23 cellular contexts compared by ENCODE assay signal in the genomic region with DNA sequence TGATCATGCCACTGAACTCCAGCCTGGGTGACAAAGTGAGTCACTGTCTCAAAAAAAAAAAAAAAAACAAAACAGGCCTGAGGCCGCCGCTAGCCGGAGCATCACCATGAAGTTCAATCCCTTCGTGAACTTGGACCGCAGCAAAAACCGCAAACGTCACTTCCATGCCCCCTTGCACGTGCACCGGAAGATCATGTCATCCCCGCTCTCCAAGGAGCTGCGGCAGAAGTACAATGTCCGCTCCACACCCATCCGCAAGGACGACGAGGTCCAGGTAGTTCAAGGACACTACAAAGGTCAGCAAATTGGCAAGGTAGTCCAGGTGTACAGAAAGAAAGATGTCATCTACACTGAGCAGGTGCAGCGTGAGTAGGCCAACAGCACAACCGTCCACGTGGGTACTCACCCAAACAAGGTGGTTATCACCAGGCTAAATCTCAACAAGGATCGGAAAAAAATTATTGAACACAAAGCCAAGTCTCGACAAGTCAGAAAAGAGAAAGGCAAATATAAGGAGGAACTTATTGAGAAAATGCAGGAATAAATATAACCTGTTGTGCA. TPM values are rescaled to one million over a fixed set of nuclear protein-coding genes. Genes with fewer than 3 reads are reported as not detected.
DNase-seq lines count a peak whose midpoint lies in the region; ATAC-seq and TF ChIP-seq lines count a peak whose summit lies in the region.
"Had no signal": no experiment of that assay in that cellular context is flagged by ENCODE, and none has a peak within 500 bp of the region (broad histone marks: within the 10 kb centered on the region; RNA-seq: fewer than 3 reads in every experiment).

No MANE protein-coding gene starts in this region.

- H2BK12ac ChIP-seq in mesenchymal stem cell (ENCODE audit: low read length in 2 of 2), result no peak overlapping the region

- H3K4ac ChIP-seq in mesenchymal stem cell (ENCODE audit: low read depth in 1 of 2, low read length in 2 of 2), result no peak overlapping the region

- ATAC-seq in CD8-positive, alpha-beta T cell, result no peak
- ATAC-seq in activated CD8-positive, alpha-beta T cell treated with anti-CD3 and anti-CD28 coated beads, Interleukin-2, amount 10 ng/mL, durations not matched to agents 7 days and 5 days, result no peak

- intact Hi-C loops in activated CD4-positive, alpha-beta memory T cell treated with anti-CD3 and anti-CD28 coated beads for 36 hours (cut with micrococcal nuclease), result no loop called here
- intact Hi-C loops in CD8-positive, alpha-beta T cell (cut with DNase I, micrococcal nuclease), result no loop called here

- H3K9me3 Mint-ChIP-seq in activated CD4-positive, alpha-beta memory T cell treated with anti-CD3 and anti-CD28 coated beads, Interleukin-2, amount 10 ng/mL, durations not matched to agents 7 days and 5 days, result no peaks in the 10 kb centered on the region
- H3K9me3 Mint-ChIP-seq in activated CD4-positive, alpha-beta memory T cell treated with anti-CD3 and anti-CD28 coated beads for 36 hours, result no peaks in the 10 kb centered on the region
- no peaks in the 10 kb centered on the region for H3K9me3 Mint-ChIP-seq in CD8-positive, alpha-beta T cell
- no peaks in the 10 kb centered on the region for H3K9me3 Mint-ChIP-seq in activated CD8-positive, alpha-beta T cell treated with anti-CD3 and anti-CD28 coated beads, Interleukin-2, amount 10 ng/mL, durations not matched to agents 7 days and 5 days (ENCODE audit: insufficient read depth)

- peaks cover 14% of the 10 kb centered on the region for H3K4me1 Mint-ChIP-seq in activated CD4-positive, alpha-beta memory T cell treated with anti-CD3 and anti-CD28 coated beads, Interleukin-2, amount 10 ng/mL, durations not matched to agents 7 days and 5 days
- peaks cover 14% of the 10 kb centered on the region for H3K4me1 Mint-ChIP-seq in activated CD4-positive, alpha-beta memory T cell treated with anti-CD3 and anti-CD28 coated beads for 36 hours (ENCODE audit: low read depth)
- peaks cover 19% of the 10 kb centered on the region for H3K4me1 Mint-ChIP-seq in CD8-positive, alpha-beta T cell (ENCODE audit: low read depth)
- peaks cover 24% of the 10 kb centered on the region for H3K4me1 Mint-ChIP-seq in activated CD8-positive, alpha-beta T cell treated with anti-CD3 and anti-CD28 coated beads, Interleukin-2, amount 10 ng/mL, durations not matched to agents 7 days and 5 days (ENCODE audit: low read depth)
- H3K4me1 Mint-ChIP-seq: CD14-positive monocyte had no signal

- H3K79me1 ChIP-seq in mesenchymal stem cell (replicated peaks; ENCODE audit: low read length, poor library complexity, severe bottlenecking), result peaks cover 14% of the 10 kb centered on the region

- H3K4me2 ChIP-seq in mesenchymal stem cell (ENCODE audit: low read length, poor library complexity, severe bottlenecking), result no peak overlapping the region
- H3K4me2 ChIP-seq: PC-9 had no signal

- no peaks in the 10 kb centered on the region for H3K27me3 ChIP-seq in CD8-positive, alpha-beta T cell (ENCODE audit: insufficient read depth, low read length)
- H3K27me3 ChIP-seq in mesenchymal stem cell (ENCODE audit: control insufficient read depth in 1 of 2, insufficient read depth in 1 of 2, low read length in 2 of 2) (no peaks in the 10 kb centered on the region), thymus (ENCODE audit: control insufficient read depth, insufficient read depth) (no peaks in the 10 kb centered on the region)

- no peaks in the 10 kb centered on the region for H3K36me3 ChIP-seq in CD8-positive, alpha-beta T cell (ENCODE audit: insufficient read depth, low read length)
- H3K36me3 ChIP-seq in mesenchymal stem cell (ENCODE audit: control insufficient read depth in 1 of 2, insufficient read depth in 2 of 2, low read depth in 1 of 2, low read length in 2 of 2) (peaks cover 6% of the 10 kb centered on the region in 2 experiments), thymus (ENCODE audit: control insufficient read depth, insufficient read depth) (peaks cover 9% of the 10 kb centered on the region)

- peaks cover 55% of the 10 kb centered on the region for H3K36me3 Mint-ChIP-seq in activated CD4-positive, alpha-beta memory T cell treated with anti-CD3 and anti-CD28 coated beads, Interleukin-2, amount 10 ng/mL, durations not matched to agents 7 days and 5 days (ENCODE audit: low read depth)
- peaks cover 40% of the 10 kb centered on the region for H3K36me3 Mint-ChIP-seq in activated CD4-positive, alpha-beta memory T cell treated with anti-CD3 and anti-CD28 coated beads for 36 hours
- peaks cover 17% of the 10 kb centered on the region for H3K36me3 Mint-ChIP-seq in CD8-positive, alpha-beta T cell
- H3K36me3 Mint-ChIP-seq in activated CD8-positive, alpha-beta T cell treated with anti-CD3 and anti-CD28 coated beads, Interleukin-2, amount 10 ng/mL, durations not matched to agents 7 days and 5 days (ENCODE audit: low read depth), result peaks cover 46% of the 10 kb centered on the region

- H2BK5ac ChIP-seq in mesenchymal stem cell (ENCODE audit: low read depth, low read length, poor library complexity, severe bottlenecking), result no peak overlapping the region

- H3K27ac Mint-ChIP-seq in activated CD4-positive, alpha-beta memory T cell treated with anti-CD3 and anti-CD28 coated beads, Interleukin-2, amount 10 ng/mL, durations not matched to agents 7 days and 5 days, result peak overlapping the region; percentile 34
- H3K27ac Mint-ChIP-seq in activated CD4-positive, alpha-beta memory T cell treated with anti-CD3 and anti-CD28 coated beads for 36 hours, result no peak overlapping the region
- peak overlapping the region; percentile 3 for H3K27ac Mint-ChIP-seq in CD8-positive, alpha-beta T cell
- no peak overlapping the region for H3K27ac Mint-ChIP-seq in activated CD8-positive, alpha-beta T cell treated with anti-CD3 and anti-CD28 coated beads, Interleukin-2, amount 10 ng/mL, durations not matched to agents 7 days and 5 days
- H3K27ac Mint-ChIP-seq: CD14-positive monocyte had no signal

- H3K18ac ChIP-seq in mesenchymal stem cell (ENCODE audit: low read depth in 1 of 2, low read length in 2 of 2), result no peak overlapping the region

- no peak for TF ChIP-seq CTCF in CD8-positive, alpha-beta T cell (IDR thresholded peaks at IDR 0.05)

- DNase-seq in activated CD4-positive, alpha-beta memory T cell treated with anti-CD3 and anti-CD28 coated beads, Interleukin-2, amount 10 ng/mL, durations not matched to agents 7 days and 5 days, result no peak
- DNase-seq in activated CD4-positive, alpha-beta memory T cell treated with anti-CD3 and anti-CD28 coated beads for 36 hours, result no peak
- DNase-seq in CD8-positive, alpha-beta T cell, result no peak
- DNase-seq in mesenchymal stem cell (no peak), NCI-H1092 treated with DMSO at 0.1 percent for 48 hours (lab: John Stamatoyannopoulos, UW) (no peak), GM19238 (ENCODE audit: insufficient read length, low spot score) (no peak)
- DNase-seq in activated CD8-positive, alpha-beta T cell treated with anti-CD3 and anti-CD28 coated beads, Interleukin-2, amount 10 ng/mL, durations not matched to agents 7 days and 5 days, result no peak
- DNase-seq: EL, GF-D8, GM23248, HCEC 1CT, KG1, NCI-H1105, NCI-H146, NCI-H2029, NCI-H2227 treated with DMSO at 0.1 percent for 48 hours, NCI-H510A treated with DMSO at 0.1 percent for 48 hours, NCI-H748 treated with DMSO at 0.1 percent for 48 hours, PC-9, RPMI8226, SHP77 had no signal

- WGBS in mesenchymal stem cell, result 98% methylated on average over 20 of the region's 20 CpGs
- 88% methylated on average over 20 of the region's 20 CpGs for WGBS in thymus

- no peak overlapping the region for H3K14ac ChIP-seq in mesenchymal stem cell (ENCODE audit: low read length in 2 of 2)

- no peak overlapping the region for H2AK5ac ChIP-seq in mesenchymal stem cell (ENCODE audit: low read length, severe bottlenecking)

- H2BK15ac ChIP-seq in mesenchymal stem cell (ENCODE audit: low read depth, poor library complexity, severe bottlenecking), result no peak overlapping the region

- peaks cover 9% of the 10 kb centered on the region for H3K4me1 ChIP-seq in CD8-positive, alpha-beta T cell (ENCODE audit: insufficient read depth, low read length)
- H3K4me1 ChIP-seq in mesenchymal stem cell (ENCODE audit: control insufficient read depth, insufficient read depth, low read depth, low read length), result no peaks in the 10 kb centered on the region
- H3K4me1 ChIP-seq in thymus (ENCODE audit: control insufficient read depth, insufficient read depth, low read length), result peaks cover 14% of the 10 kb centered on the region

- no peak overlapping the region for H3K9ac ChIP-seq in mesenchymal stem cell (ENCODE audit: low read length)
- H3K9ac ChIP-seq: GM23248 had no signal

- H3K4me3 ChIP-seq in CD8-positive, alpha-beta T cell (ENCODE audit: low read depth, low read length), result no peak overlapping the region
- no peak overlapping the region for H3K4me3 ChIP-seq in mesenchymal stem cell (ENCODE audit: insufficient read depth in 1 of 2, low read depth in 1 of 2, low read length in 2 of 2)
- H3K4me3 ChIP-seq in thymus (ENCODE audit: low read length), result no peak overlapping the region
- H3K4me3 ChIP-seq: GM23248, PC-9 had no signal

- H2AFZ ChIP-seq in mesenchymal stem cell (ENCODE audit: low read depth, low read length), result no peak overlapping the region
- H2AFZ ChIP-seq: GM23248, PC-9 had no signal

- H3K4me3 Mint-ChIP-seq in activated CD4-positive, alpha-beta memory T cell treated with anti-CD3 and anti-CD28 coated beads, Interleukin-2, amount 10 ng/mL, durations not matched to agents 7 days and 5 days, result no peak overlapping the region
- H3K4me3 Mint-ChIP-seq in activated CD4-positive, alpha-beta memory T cell treated with anti-CD3 and anti-CD28 coated beads for 36 hours, result no peak overlapping the region
- no peak overlapping the region for H3K4me3 Mint-ChIP-seq in CD8-positive, alpha-beta T cell
- no peak overlapping the region for H3K4me3 Mint-ChIP-seq in activated CD8-positive, alpha-beta T cell treated with anti-CD3 and anti-CD28 coated beads, Interleukin-2, amount 10 ng/mL, durations not matched to agents 7 days and 5 days
- H3K4me3 Mint-ChIP-seq: CD14-positive monocyte had no signal

- no peak overlapping the region for H3K23ac ChIP-seq in mesenchymal stem cell (ENCODE audit: low read length in 2 of 2)

- no peak overlapping the region for H2BK120ac ChIP-seq in mesenchymal stem cell (ENCODE audit: low read depth, low read length)

- H3K27me3 Mint-ChIP-seq in activated CD4-positive, alpha-beta memory T cell treated with anti-CD3 and anti-CD28 coated beads, Interleukin-2, amount 10 ng/mL, durations not matched to agents 7 days and 5 days, result no peaks in the 10 kb centered on the region
- no peaks in the 10 kb centered on the region for H3K27me3 Mint-ChIP-seq in activated CD4-positive, alpha-beta memory T cell treated with anti-CD3 and anti-CD28 coated beads for 36 hours
- H3K27me3 Mint-ChIP-seq in CD8-positive, alpha-beta T cell (ENCODE audit: low read depth), result no peaks in the 10 kb centered on the region
- no peaks in the 10 kb centered on the region for H3K27me3 Mint-ChIP-seq in activated CD8-positive, alpha-beta T cell treated with anti-CD3 and anti-CD28 coated beads, Interleukin-2, amount 10 ng/mL, durations not matched to agents 7 days and 5 days (ENCODE audit: low read depth)

- CTCF ChIA-PET in activated CD4-positive, alpha-beta memory T cell treated with anti-CD3 and anti-CD28 coated beads, Interleukin-2, amount 10 ng/mL, durations not matched to agents 7 days and 5 days (lab: Charles Lee), result no interaction called here
- CTCF ChIA-PET in activated CD4-positive, alpha-beta memory T cell treated with anti-CD3 and anti-CD28 coated beads for 36 hours (lab: Charles Lee), result no interaction called here
- CTCF ChIA-PET in CD8-positive, alpha-beta T cell (lab: Charles Lee), result interaction anchor here (1.2 kb wide), 1 partner anchor 18 kb away, joined by 3 read pairs; a partner anchor contains a TSS
- CTCF ChIA-PET in activated CD8-positive, alpha-beta T cell treated with anti-CD3 and anti-CD28 coated beads, Interleukin-2, amount 10 ng/mL, durations not matched to agents 7 days and 5 days (lab: Charles Lee), result no interaction called here

- POLR2A ChIA-PET in activated CD4-positive, alpha-beta memory T cell treated with anti-CD3 and anti-CD28 coated beads, Interleukin-2, amount 10 ng/mL, durations not matched to agents 7 days and 5 days (lab: Charles Lee), result no interaction called here
- POLR2A ChIA-PET in activated CD4-positive, alpha-beta memory T cell treated with anti-CD3 and anti-CD28 coated beads for 36 hours (lab: Charles Lee), result no interaction called here
- POLR2A ChIA-PET in CD8-positive, alpha-beta T cell (lab: Charles Lee), result no interaction called here
- POLR2A ChIA-PET in activated CD8-positive, alpha-beta T cell treated with anti-CD3 and anti-CD28 coated beads, Interleukin-2, amount 10 ng/mL, durations not matched to agents 7 days and 5 days (lab: Charles Lee), result no interaction called here

- H3K27ac ChIP-seq in CD8-positive, alpha-beta T cell (ENCODE audit: low read depth, low read length), result no peak overlapping the region
- H3K27ac ChIP-seq in mesenchymal stem cell (ENCODE audit: low read length, poor library complexity, severe bottlenecking) (no peak overlapping the region), thymus (ENCODE audit: low read depth) (peak overlapping the region; percentile 31)
- H3K27ac ChIP-seq: GM23248, PC-9 had no signal

- H3K9me3 ChIP-seq in CD8-positive, alpha-beta T cell (ENCODE audit: low read length), result no peaks in the 10 kb centered on the region
- H3K9me3 ChIP-seq in mesenchymal stem cell (ENCODE audit: control insufficient read depth, low read length) (no peaks in the 10 kb centered on the region), thymus (ENCODE audit: control insufficient read depth) (no peaks in the 10 kb centered on the region)

- peak overlapping the region; percentile 37 for H4K8ac ChIP-seq in mesenchymal stem cell (ENCODE audit: low read length)

- H4K91ac ChIP-seq in mesenchymal stem cell (ENCODE audit: low read length), result no peak overlapping the region

RNA-seq across cellular contexts. Expression of a gene that starts 17.5 kb away (rescaled TPM):
- 10 to 100 TPM; 12.2 to 13.3 TPM for total RNA-seq in activated CD4-positive, alpha-beta memory T cell treated with anti-CD3 and anti-CD28 coated beads, Interleukin-2, amount 10 ng/mL, durations not matched to agents 7 days and 5 days
- total RNA-seq in activated CD4-positive, alpha-beta memory T cell treated with anti-CD3 and anti-CD28 coated beads for 36 hours, result 1 to 10 TPM; 6.4 to 8.1 TPM
- 10 to 100 TPM; 11.7 to 13.7 TPM for total RNA-seq in CD8-positive, alpha-beta T cell
- polyA plus RNA-seq in mesenchymal stem cell (2013, experiment 1 of 2), result 16.7 TPM
- 17.8 TPM for polyA plus RNA-seq in mesenchymal stem cell (2013, experiment 2 of 2)
- 12.2 TPM for polyA plus RNA-seq in thymus
- 10 to 100 TPM; 11.4 to 12.9 TPM for total RNA-seq in activated CD8-positive, alpha-beta T cell treated with anti-CD3 and anti-CD28 coated beads, Interleukin-2, amount 10 ng/mL, durations not matched to agents 7 days and 5 days

RNA-seq across cellular contexts. Expression of a gene that starts 47.2 kb away (rescaled TPM):
- 10 to 100 TPM; 34.7 to 40.4 TPM for total RNA-seq in activated CD4-positive, alpha-beta memory T cell treated with anti-CD3 and anti-CD28 coated beads, Interleukin-2, amount 10 ng/mL, durations not matched to agents 7 days and 5 days
- 10 to 100 TPM; 36.8 to 42.0 TPM for total RNA-seq in activated CD4-positive, alpha-beta memory T cell treated with anti-CD3 and anti-CD28 coated beads for 36 hours
- total RNA-seq in CD8-positive, alpha-beta T cell, result 1 to 10 TPM; 5.3 to 9.9 TPM
- polyA plus RNA-seq in mesenchymal stem cell (2013, experiment 1 of 2), result 1.6 TPM
- polyA plus RNA-seq in mesenchymal stem cell (2013, experiment 2 of 2), result 1.3 TPM
- 3.5 TPM for polyA plus RNA-seq in thymus
- total RNA-seq in activated CD8-positive, alpha-beta T cell treated with anti-CD3 and anti-CD28 coated beads, Interleukin-2, amount 10 ng/mL, durations not matched to agents 7 days and 5 days, result 10 to 100 TPM; 51.4 to 52.6 TPM

Comparison
In these comparisons a context has a peak if more than half of its experiments do, and no peak if none do; other contexts are left out.
1. H3K27ac Mint-ChIP-seq: peak in activated CD4-positive, alpha-beta memory T cell treated with anti-CD3 and anti-CD28 coated beads, Interleukin-2, amount 10 ng/mL, durations not matched to agents 7 days and 5 days (single experiment) and CD8-positive, alpha-beta T cell (single experiment); none in activated CD4-positive, alpha-beta memory T cell treated with anti-CD3 and anti-CD28 coated beads for 36 hours (single experiment) and activated CD8-positive, alpha-beta T cell treated with anti-CD3 and anti-CD28 coated beads, Interleukin-2, amount 10 ng/mL, durations not matched to agents 7 days and 5 days (single experiment).